ENCODE assay signal across 20 cellular contexts in genomic region chr10:113140612-113141011, GRCh38.
"Had no signal": no experiment of that assay in that cellular context is flagged by ENCODE, and none has a peak within 500 bp of the region (broad histone marks: within the 10 kb centered on the region; RNA-seq: fewer than 3 reads in every experiment).

No MANE protein-coding gene starts in this region.

- H3K4me3 Mint-ChIP-seq: effector memory CD8-positive, alpha-beta T cell; memory B cell; naive thymus-derived CD8-positive, alpha-beta T cell; neural progenitor cell; stimulated activated effector memory CD8-positive, alpha-beta T cell treated with anti-CD3 and anti-CD28 coated beads, Interleukin-12 subunit alpha, Interleukin-12 subunit beta, amount 100 ng/mL, for 72 hours had no signal

- H3K27me3 ChIP-seq: neural progenitor cell, sigmoid colon, stomach, thyroid gland had no signal

- DNase-seq: cerebellar nuclear complex; cortex of kidney; effector memory CD8-positive, alpha-beta T cell; kidney; midbrain; naive thymus-derived CD8-positive, alpha-beta T cell; right cardiac atrium; sigmoid colon; stimulated activated CD4-positive, alpha-beta T cell treated with anti-CD3 and anti-CD28 coated beads, Interleukin-2, amount 100 ng/mL, for 24 hours; stimulated activated CD4-positive, alpha-beta T cell treated with anti-CD3 and anti-CD28 coated beads, Interleukin-4, amount 100 ng/mL, for 24 hours; stimulated activated naive CD4-positive, alpha-beta T cell treated with Interleukin-2 at 50 U/mL for 16 hours; stomach; thyroid gland; trophoblast cell had no signal

- H3K9me3 Mint-ChIP-seq: effector memory CD8-positive, alpha-beta T cell; memory B cell; naive thymus-derived CD8-positive, alpha-beta T cell; neural progenitor cell; stimulated activated effector memory CD8-positive, alpha-beta T cell treated with anti-CD3 and anti-CD28 coated beads, Interleukin-12 subunit alpha, Interleukin-12 subunit beta, amount 100 ng/mL, for 72 hours had no signal

- H3K9ac ChIP-seq: neural progenitor cell had no signal

- H3K36me3 Mint-ChIP-seq: memory B cell; stimulated activated effector memory CD8-positive, alpha-beta T cell treated with anti-CD3 and anti-CD28 coated beads, Interleukin-12 subunit alpha, Interleukin-12 subunit beta, amount 100 ng/mL, for 72 hours had no signal

- H3K36me3 ChIP-seq: neural progenitor cell, prostate gland had no signal

- H3K27me3 Mint-ChIP-seq: effector memory CD8-positive, alpha-beta T cell; naive thymus-derived CD8-positive, alpha-beta T cell had no signal

- H3K4me3 ChIP-seq: lung, neural progenitor cell, prostate gland, sigmoid colon, stomach, thyroid gland had no signal

- ATAC-seq: effector memory CD8-positive, alpha-beta T cell; left lobe of liver; naive thymus-derived CD8-positive, alpha-beta T cell; right cardiac atrium; stimulated activated effector memory CD8-positive, alpha-beta T cell treated with anti-CD3 and anti-CD28 coated beads, Interleukin-12 subunit alpha, Interleukin-12 subunit beta, amount 100 ng/mL, for 72 hours had no signal

- H3K9me3 ChIP-seq: prostate gland, sigmoid colon, stomach, thyroid gland had no signal

- H3K27ac ChIP-seq: neural progenitor cell, prostate gland, stomach, thyroid gland had no signal

- H3K4me1 ChIP-seq: prostate gland, thyroid gland had no signal

- H3K27ac Mint-ChIP-seq: effector memory CD8-positive, alpha-beta T cell; memory B cell; naive thymus-derived CD8-positive, alpha-beta T cell; neural progenitor cell; stimulated activated effector memory CD8-positive, alpha-beta T cell treated with anti-CD3 and anti-CD28 coated beads, Interleukin-12 subunit alpha, Interleukin-12 subunit beta, amount 100 ng/mL, for 72 hours had no signal

- H3K4me1 Mint-ChIP-seq: memory B cell had no signal
